In genomic region chr9:77876091-77876490, GRCh38 we compare ENCODE assay signal across 16 cellular contexts.
DNase-seq lines count a peak whose midpoint lies in the region; ATAC-seq and TF ChIP-seq lines count a peak whose summit lies in the region.
"Had no signal": no experiment of that assay in that cellular context is flagged by ENCODE, and none has a peak within 500 bp of the region (broad histone marks: within the 10 kb centered on the region; RNA-seq: fewer than 3 reads in every experiment).

No MANE protein-coding gene starts in this region.

- H3K9me3 Mint-ChIP-seq in mesothelial cell of epicardium (no peaks in the 10 kb centered on the region), type B pancreatic cell (no peaks in the 10 kb centered on the region)
- H3K9me3 Mint-ChIP-seq: activated CD8-positive, alpha-beta T cell treated with anti-CD3 and anti-CD28 coated beads for 36 hours; dendritic cell treated with granulocyte-macrophage colony-stimulating factor and Interleukin-4, amounts not matched to agents 40 ng/mL and 50 ng/mL, for 4 days had no signal

- H3K4me1 Mint-ChIP-seq in mesothelial cell of epicardium (peaks cover 48% of the 10 kb centered on the region), type B pancreatic cell (ENCODE audit: unreplicated experiment) (peaks cover 40% of the 10 kb centered on the region)

- H3K9me3 ChIP-seq in mucosa of descending colon = no peaks in the 10 kb centered on the region
- no peaks in the 10 kb centered on the region for H3K9me3 ChIP-seq in effector memory CD4-positive, alpha-beta T cell (ENCODE audit: control insufficient read depth, low read length)
- H3K9me3 ChIP-seq: prostate gland had no signal

- H3K27ac ChIP-seq in effector memory CD4-positive, alpha-beta T cell (ENCODE audit: insufficient read depth, low read length, poor library complexity, severe bottlenecking) = no peak overlapping the region
- H3K27ac ChIP-seq: prostate gland had no signal

- intact Hi-C loops in mucosa of descending colon (cut with DNase I, micrococcal nuclease) = no loop called here

- DNase-seq in COLO829 (ENCODE audit: low spot score) (peak; percentile 54), M059J (ENCODE audit: low read depth) (peak; percentile 36), choroid plexus epithelial cell (ENCODE audit: low read depth) (peak; percentile 29), mesothelial cell of epicardium (ENCODE audit: low spot score in 2 of 2, unreplicated experiment in 2 of 2) (peak; percentile 22 to 54), mucosa of descending colon (no peak), type B pancreatic cell (ENCODE audit: extremely low spot score, unreplicated experiment) (no peak)
- no peak for DNase-seq in effector memory CD4-positive, alpha-beta T cell
- DNase-seq: activated CD8-positive, alpha-beta T cell treated with anti-CD3 and anti-CD28 coated beads for 36 hours; COR-L47; GOT3; mammary epithelial cell; NCI-H1105; T-helper 2 cell had no signal

- H3K27me3 Mint-ChIP-seq in mesothelial cell of epicardium (ENCODE audit: low read depth) (no peaks in the 10 kb centered on the region), type B pancreatic cell (no peaks in the 10 kb centered on the region)
- H3K27me3 Mint-ChIP-seq: activated CD8-positive, alpha-beta T cell treated with anti-CD3 and anti-CD28 coated beads for 36 hours; dendritic cell treated with granulocyte-macrophage colony-stimulating factor and Interleukin-4, amounts not matched to agents 40 ng/mL and 50 ng/mL, for 4 days had no signal

- H3K27ac Mint-ChIP-seq in mesothelial cell of epicardium = peak overlapping the region; percentile 74
- H3K27ac Mint-ChIP-seq in type B pancreatic cell = no peak overlapping the region
- H3K27ac Mint-ChIP-seq: activated CD8-positive, alpha-beta T cell treated with anti-CD3 and anti-CD28 coated beads for 36 hours; dendritic cell treated with granulocyte-macrophage colony-stimulating factor and Interleukin-4, amounts not matched to agents 40 ng/mL and 50 ng/mL, for 4 days had no signal

- no peaks in the 10 kb centered on the region for H3K36me3 ChIP-seq in mucosa of descending colon (ENCODE audit: low read depth)
- no peaks in the 10 kb centered on the region for H3K36me3 ChIP-seq in effector memory CD4-positive, alpha-beta T cell (ENCODE audit: control insufficient read depth, insufficient read depth, low read length)
- H3K36me3 ChIP-seq: prostate gland had no signal

- no peak overlapping the region for H3K4me3 ChIP-seq in choroid plexus epithelial cell (ENCODE audit: low read depth, low read length)
- no peak overlapping the region for H3K4me3 ChIP-seq in mucosa of descending colon
- no peak overlapping the region for H3K4me3 ChIP-seq in effector memory CD4-positive, alpha-beta T cell (ENCODE audit: insufficient read depth, low read depth, low read length, poor library complexity, severe bottlenecking)
- H3K4me3 ChIP-seq: prostate gland had no signal

- H3K4me3 Mint-ChIP-seq in mesothelial cell of epicardium = no peak overlapping the region
- H3K4me3 Mint-ChIP-seq in type B pancreatic cell = no peak overlapping the region
- H3K4me3 Mint-ChIP-seq: activated CD8-positive, alpha-beta T cell treated with anti-CD3 and anti-CD28 coated beads for 36 hours; dendritic cell treated with granulocyte-macrophage colony-stimulating factor and Interleukin-4, amounts not matched to agents 40 ng/mL and 50 ng/mL, for 4 days had no signal

- H3K4me1 ChIP-seq in mucosa of descending colon (ENCODE audit: low read depth) = peaks cover 20% of the 10 kb centered on the region
- H3K4me1 ChIP-seq in effector memory CD4-positive, alpha-beta T cell (ENCODE audit: control insufficient read depth, insufficient read depth, low read length, poor library complexity, severe bottlenecking) = no peaks in the 10 kb centered on the region
- H3K4me1 ChIP-seq: prostate gland had no signal

- no peak for ATAC-seq in mucosa of descending colon
- no peak for ATAC-seq in GM18867 (IDR thresholded peaks at IDR 0.05; ENCODE audit: unreplicated experiment)
- ATAC-seq: activated CD8-positive, alpha-beta T cell treated with anti-CD3 and anti-CD28 coated beads for 36 hours had no signal

- H3K27me3 ChIP-seq in effector memory CD4-positive, alpha-beta T cell (replicated peaks; ENCODE audit: control insufficient read depth, insufficient read depth, low read length, poor library complexity, severe bottlenecking) = no peaks in the 10 kb centered on the region

- TF ChIP-seq CTCF in choroid plexus epithelial cell (conservative IDR thresholded peaks at IDR 0.05; ENCODE audit: low read depth, low read length) (no peak), mesothelial cell of epicardium (IDR thresholded peaks at IDR 0.05; ENCODE audit: unreplicated experiment) (no peak), mucosa of descending colon (IDR thresholded peaks at IDR 0.05) (no peak), type B pancreatic cell (conservative IDR thresholded peaks at IDR 0.05) (no peak)

- peaks cover 2% of the 10 kb centered on the region for H3K36me3 Mint-ChIP-seq in mesothelial cell of epicardium
- H3K36me3 Mint-ChIP-seq in type B pancreatic cell = no peaks in the 10 kb centered on the region

Comparison
In these comparisons a context has a peak if more than half of its experiments do, and no peak if none do; other contexts are left out.
1. DNase-seq: peak in COLO829 (single experiment), M059J (single experiment), choroid plexus epithelial cell (single experiment) and mesothelial cell of epicardium (2 of 2); none in mucosa of descending colon (0 of 3), effector memory CD4-positive, alpha-beta T cell (0 of 3) and type B pancreatic cell (single experiment).